ENCODE assay signal across 8 cellular contexts in genomic region chr15:75508741-75509532, GRCh38. TPM values are rescaled to one million over a fixed set of nuclear protein-coding genes. Genes with fewer than 3 reads are reported as not detected.
DNase-seq lines count a peak whose midpoint lies in the region; ATAC-seq, FAIRE-seq and TF ChIP-seq lines count a peak whose summit lies in the region.

No MANE protein-coding gene starts in this region.

- no peaks in the 10 kb centered on the region for H3K9me3 ChIP-seq in Panc1 (ENCODE audit: control insufficient read depth, insufficient read depth, low read depth, low read length)
- H3K9me3 ChIP-seq in H1 (ENCODE audit: insufficient read depth in 2 of 2, low read depth in 1 of 2, low read length in 1 of 2), result peaks cover 5% of the 10 kb centered on the region in 2 experiments; a peak in 2 of 4 replicates
- H3K9me3 ChIP-seq in parathyroid adenoma (ENCODE audit: control insufficient read depth, low read length), result no peaks in the 10 kb centered on the region

- TF ChIP-seq POLR2A in H1 (IDR thresholded peaks at IDR 0.05; ENCODE audit: control extremely low read depth in 1 of 2, low read depth in 2 of 2, low read length in 2 of 2), result no peak

- no peak overlapping the region for H3K18ac ChIP-seq in H1 (ENCODE audit: extremely low read depth, low read length)

- no peak overlapping the region for H2BK12ac ChIP-seq in H1 (ENCODE audit: low read depth, low read length)

- no peak overlapping the region for H2BK15ac ChIP-seq in H1 (ENCODE audit: low read length)

- no peaks in the 10 kb centered on the region for H4K20me1 ChIP-seq in H1 (replicated peaks in 1 of 2; ENCODE audit: control insufficient read depth in 1 of 2, insufficient read depth in 2 of 2, low read length in 2 of 2)

- in situ Hi-C loops in Panc1 (cut with HindIII; ENCODE audit: low pct_unique_long_range_greater_than_20kb, low sequenced_read_pairs), result no loop called here

- POLR2A ChIA-PET in Panc1 (lab: Charles Lee) (no interaction called here), H1 (lab: Charles Lee; ENCODE audit: partially characterized antibody) (interaction anchor here (0.7 to 1.5 kb wide), 5 partner anchors 19 to 57 kb away, joined by 3 to 6 read pairs (median 3); partner anchors contain the start of gene SIN3A)

- H4K5ac ChIP-seq in H1 (ENCODE audit: insufficient read length, low read depth, low read length), result no peak overlapping the region

- no peaks in the 10 kb centered on the region for H3K23me2 ChIP-seq in H1 (ENCODE audit: low read depth, low read length)

- intact Hi-C loops in Panc1 (cut with micrococcal nuclease; ENCODE audit: unreplicated experiment), result no loop called here

- TF ChIP-seq RAD21 in H1 (IDR thresholded peaks at IDR 0.05 in 1 of 2, conservative IDR thresholded peaks at IDR 0.05 in 1 of 2; ENCODE audit: low read depth in 2 of 2, low read length in 2 of 2), result peak in 1 of 2 experiments; percentile 37; a peak in 2 of 4 replicates

- no peak overlapping the region for H2BK5ac ChIP-seq in H1 (ENCODE audit: low read depth, low read length)

- H3K23ac ChIP-seq in H1 (ENCODE audit: insufficient read length), result no peak overlapping the region

- no peak overlapping the region for H2AFZ ChIP-seq in H1 (ENCODE audit: low read length)
- H2AFZ ChIP-seq in parathyroid adenoma, result no peak overlapping the region

- H3K4me1 ChIP-seq in Panc1 (ENCODE audit: control insufficient read depth, insufficient read depth, low read length) (no peaks in the 10 kb centered on the region), H1 (replicated peaks in 1 of 4; ENCODE audit: control insufficient read depth in 3 of 4, insufficient read depth in 4 of 4, low read length in 3 of 4) (no peaks in the 10 kb centered on the region), parathyroid adenoma (no peaks in the 10 kb centered on the region)

- no peak overlapping the region for H2BK120ac ChIP-seq in H1 (replicated peaks; ENCODE audit: low read depth, low read length)

- H3K79me1 ChIP-seq in H1 (ENCODE audit: low read depth, low read length), result 0 out of 2 replicates have a peak, but pooled peaks cover 3% of the 10 kb centered on the region

- H2BK20ac ChIP-seq in H1 (ENCODE audit: low read length), result no peak overlapping the region

- no TSS peak for BruUV-seq in Panc1 (replicated peaks; lab: Mats Ljungman, UMichigan)

- no peak overlapping the region for H3K27ac ChIP-seq in Panc1 (ENCODE audit: low read length)
- no peak overlapping the region for H3K27ac ChIP-seq in H1 (ENCODE audit: low read depth, low read length)
- H3K27ac ChIP-seq in parathyroid adenoma, result no peak overlapping the region

- H3K4me2 ChIP-seq in H1 (ENCODE audit: insufficient read depth in 1 of 2, low read depth in 2 of 2, low read length in 2 of 2) (no peak overlapping the region), parathyroid adenoma (ENCODE audit: low read length) (no peak overlapping the region)

- H3K56ac ChIP-seq in H1 (replicated peaks; ENCODE audit: insufficient read length, low read depth, low read length), result no peak overlapping the region

- H3K36me3 ChIP-seq in Panc1 (ENCODE audit: control insufficient read depth, insufficient read depth, low read length), result peaks cover 10% of the 10 kb centered on the region; the same call in 1 of the 2 replicates
- H3K36me3 ChIP-seq in H1 (ENCODE audit: control insufficient read depth in 2 of 4, insufficient read depth in 4 of 4, low read length in 3 of 4), result peaks cover 11 to 40% (median 27%) of the 10 kb centered on the region in 4 experiments
- H3K36me3 ChIP-seq in parathyroid adenoma (ENCODE audit: control insufficient read depth, insufficient read depth, low read length), result no peaks in the 10 kb centered on the region

- peak; percentile 65 for FAIRE-seq in H1 (lab: Jason Lieb, UNC)

- ATAC-seq in Panc1 (0 out of 2 replicates have a peak, but pooled peaks have one; percentile 63), GM21737 (IDR thresholded peaks at IDR 0.05; ENCODE audit: unreplicated experiment) (no peak)

- H3K27me3 ChIP-seq in Panc1 (ENCODE audit: control insufficient read depth, insufficient read depth, low read length) (no peaks in the 10 kb centered on the region), H1 (replicated peaks in 1 of 4; ENCODE audit: control insufficient read depth in 3 of 4, extremely low read depth in 1 of 4, insufficient read depth in 3 of 4, low read length in 3 of 4) (no peaks in the 10 kb centered on the region), parathyroid adenoma (ENCODE audit: control insufficient read depth, insufficient read depth, low read length) (no peaks in the 10 kb centered on the region)

- no peak for TF ChIP-seq EP300 in H1 (IDR thresholded peaks at IDR 0.05; ENCODE audit: borderline replicate concordance in 1 of 2, low read depth in 2 of 2, low read length in 2 of 2)

- H3K4me3 ChIP-seq in GM12865 (ENCODE audit: low read depth, low read length) (no peak overlapping the region), Panc1 (ENCODE audit: low read depth in 2 of 2, low read length in 2 of 2) (no peak overlapping the region), H1 (ENCODE audit: extremely low read depth in 1 of 4, insufficient read depth in 2 of 4, low read depth in 3 of 4, low read length in 4 of 4) (no peak overlapping the region), parathyroid adenoma (ENCODE audit: low read depth, low read length) (no peak overlapping the region)

- H2AK5ac ChIP-seq in H1 (ENCODE audit: low read depth, low read length), result no peak overlapping the region

- DNase-seq in AG20443 (ENCODE audit: low spot score) (peak; percentile 45), GM12865 (ENCODE audit: low read depth) (peak; percentile 35), Panc1 (ENCODE audit: low read depth, low spot score) (no peak), H1 (ENCODE audit: low read depth in 1 of 2, low spot score in 2 of 2) (no peak), NCI-H187 (lab: John Stamatoyannopoulos, UW) (no peak)
- DNase-seq in NK-92 treated with Interleukin-12 subunit alpha and Interleukin-12 subunit beta, amount 100 ng/mL, for 24 hours (lab: John Stamatoyannopoulos, UW), result no peak

- 89% methylated on average over 8 of the region's 8 CpGs; no CpG with 5 or more reads in 1 of the 2 experiments for WGBS in H1 (ENCODE audit: extremely low coverage in 1 of 2, insufficient coverage in 1 of 2, insufficient read length in 1 of 2, insufficient replicate concordance in 2 of 2, low coverage in 1 of 2, low lambda C conversion rate in 2 of 2, missing lambda C conversion rate in 1 of 2), 2 experiments

- no peak overlapping the region for H4K91ac ChIP-seq in H1 (replicated peaks; ENCODE audit: insufficient read length, low read length)

- H4K8ac ChIP-seq in H1 (ENCODE audit: extremely low read depth, insufficient read depth, low read length), result no peak overlapping the region

- peak; percentile 48 for TF ChIP-seq CTCF in GM12865 (IDR thresholded peaks at IDR 0.05; ENCODE audit: insufficient read depth, low read depth, low read length, missing control alignments)
- TF ChIP-seq CTCF in Panc1 (IDR thresholded peaks at IDR 0.05), result no peak; the same call in none of the 2 replicates
- peak in 2 of 3 experiments; percentile 26 to 49; a peak in 2 of 4 replicates for TF ChIP-seq CTCF in H1 (IDR thresholded peaks at IDR 0.05; ENCODE audit: control extremely low read depth in 1 of 3, insufficient read depth in 1 of 3, low read depth in 1 of 3, low read length in 3 of 3)
- peak; percentile 25 for TF ChIP-seq CTCF in parathyroid adenoma (IDR thresholded peaks at IDR 0.05)

- H3K9ac ChIP-seq in H1 (replicated peaks in 1 of 4; ENCODE audit: extremely low read depth in 1 of 4, low read depth in 3 of 4, low read length in 3 of 4) (no peak overlapping the region), parathyroid adenoma (no peak overlapping the region)

- H3K14ac ChIP-seq in H1 (ENCODE audit: insufficient read length), result no peak overlapping the region

- no peak overlapping the region for H3K4ac ChIP-seq in H1 (replicated peaks; ENCODE audit: insufficient read length, low read depth, low read length)

- H3K79me2 ChIP-seq in H1 (ENCODE audit: control insufficient read depth in 1 of 2, insufficient read depth in 2 of 2, low read length in 2 of 2), result no peaks in the 10 kb centered on the region
- no peaks in the 10 kb centered on the region for H3K79me2 ChIP-seq in parathyroid adenoma

- CTCF ChIA-PET in Panc1 (lab: Charles Lee) (no interaction called here), H1 (lab: Charles Lee; ENCODE audit: partially characterized antibody) (interaction anchor here (0.8 to 1.6 kb wide), 11 partner anchors 24 to 176 kb away, joined by 3 to 8 read pairs (median 3); partner anchors contain the start of gene SNX33)

TF ChIP-seq in H1, 55 proteins besides CTCF, POLR2A, EP300 and RAD21:
- TF ChIP-seq ASH2L (IDR thresholded peaks at IDR 0.05; ENCODE audit: low read length) (no peak), CBX8 (IDR thresholded peaks at IDR 0.05; ENCODE audit: borderline replicate concordance, low read depth, low read length) (no peak), BRCA1 (IDR thresholded peaks at IDR 0.05; ENCODE audit: low read depth, low read length) (no peak)
TF ChIP-seq in H1: peak in this region for 0.

RNA-seq across cellular contexts. Expression of gene SIN3A, which starts 57.4 kb away (rescaled TPM):
- total RNA-seq in Panc1 (2021; ENCODE audit: unreplicated experiment), result 107 TPM
- 48.8 TPM for polyA plus RNA-seq in Panc1 (2012; ENCODE audit: insufficient read length)
- total RNA-seq in H1 (2021; fragmentation: NEBNext Ultra II Directional; extraction: Animal tissue kit (Norgen Biotek cat#: 25700)), result 103 and 109 TPM in 2 replicates
- 69.5 and 86.6 TPM in 2 replicates for polyA plus RNA-seq in H1 (2011; rRNA removed)
- 39.2 TPM for polyA plus RNA-seq in H1 (2011; cell fraction: cytosol; rRNA removed)
- polyA plus RNA-seq in H1 (2011; cell fraction: nucleus; rRNA removed), result 66.9 TPM
- 47.2 to 63.1 TPM (median 54.2 TPM) in 4 replicates for polyA plus RNA-seq in H1 (2012, experiment 1 of 2)
- polyA plus RNA-seq in H1 (2012, experiment 2 of 2), result 3.3 TPM
- polyA plus RNA-seq in H1 (2013, experiment 1 of 2), result 30.4 TPM
- 31.0 TPM for polyA plus RNA-seq in H1 (2013, experiment 2 of 2)
- 137 and 225 TPM in 2 replicates for polyA minus RNA-seq in H1 (2011; rRNA and poly(A)+ RNA removed)
- polyA minus RNA-seq in H1 (2011; cell fraction: cytosol; rRNA and poly(A)+ RNA removed), result 57.2 TPM
- polyA minus RNA-seq in H1 (2011; cell fraction: nucleus; rRNA and poly(A)+ RNA removed), result 66.8 TPM

Comparison
In these comparisons a context has a peak if more than half of its experiments do, and no peak if none do; other contexts are left out.
1. DNase-seq: peak in AG20443 (single experiment) and GM12865 (single experiment); none in Panc1 (single experiment), H1 (0 of 2), NCI-H187 (0 of 2) and NK-92 treated with Interleukin-12 subunit alpha and Interleukin-12 subunit beta, amount 100 ng/mL, for 24 hours (single experiment).